ENCODE assay signal across 21 cellular contexts in genomic region chr7:90618880-90619279, GRCh38. TPM values are rescaled to one million over a fixed set of nuclear protein-coding genes. Genes with fewer than 3 reads are reported as not detected.
DNase-seq lines count a peak whose midpoint lies in the region; ATAC-seq, FAIRE-seq and TF ChIP-seq lines count a peak whose summit lies in the region.
"Had no signal": no experiment of that assay in that cellular context is flagged by ENCODE, and none has a peak within 500 bp of the region (broad histone marks: within the 10 kb centered on the region; RNA-seq: fewer than 3 reads in every experiment).

No MANE protein-coding gene starts in this region.

- H3K36me3 ChIP-seq in upper lobe of left lung: no peaks in the 10 kb centered on the region
- H3K36me3 ChIP-seq: heart left ventricle, neutrophil had no signal

- no peaks in the 10 kb centered on the region for H3K27me3 ChIP-seq in upper lobe of left lung
- H3K27me3 ChIP-seq: BLaER1 treated with 17β-estradiol and CSF1 and Interleukin-3, amounts not matched to agents 10 nM and 100 nM; dorsolateral prefrontal cortex; heart left ventricle; neutrophil had no signal

- no peak for ATAC-seq in upper lobe of left lung (ENCODE audit: low FRiP score in 2 of 2)
- ATAC-seq in GM18858 (IDR thresholded peaks at IDR 0.05; ENCODE audit: unreplicated experiment): no peak
- no peak for ATAC-seq in HG02885 (IDR thresholded peaks at IDR 0.05; ENCODE audit: poor library complexity, unreplicated experiment)
- ATAC-seq: heart left ventricle, left colon, Right ventricle myocardium inferior had no signal

- peak overlapping the region; percentile 69 for H3K27ac ChIP-seq in 22Rv1
- no peak overlapping the region for H3K27ac ChIP-seq in upper lobe of left lung
- H3K27ac ChIP-seq: BLaER1 treated with 17β-estradiol and CSF1 and Interleukin-3, amounts not matched to agents 10 nM and 100 nM; dorsolateral prefrontal cortex; heart left ventricle; KMS-11; neutrophil had no signal

- FAIRE-seq in GM12891 (lab: Jason Lieb, UNC) (peak; percentile 31), islet of Langerhans (lab: Jason Lieb, UNC) (peak; percentile 91)

- DNase-seq in GM12891 (ENCODE audit: insufficient read length, low spot score): no peak
- DNase-seq in NCI-H748 (lab: John Stamatoyannopoulos, UW; ENCODE audit: unreplicated experiment): peak; percentile 84
- no peak for DNase-seq in upper lobe of left lung
- DNase-seq in H4 (ENCODE audit: low spot score): no peak
- DNase-seq: activated CD4-positive, alpha-beta memory T cell treated with anti-CD3 and anti-CD28 coated beads, Interleukin-2, amount 10 ng/mL, durations not matched to agents 7 days and 5 days; activated gamma-delta T cell; activated T-cell treated with anti-CD3 and anti-CD28 coated beads for 4 hours; dorsolateral prefrontal cortex; H9; heart left ventricle; left colon; mesenchymal stem cell; NCI-H524 treated with DMSO at 0.1 percent for 48 hours had no signal

- no peak for TF ChIP-seq EP300 in upper lobe of left lung (IDR thresholded peaks at IDR 0.05)

- 46 to 52% methylated on average over 4 of the region's 4 CpGs for WGBS in upper lobe of left lung, 2 donors

- H3K4me3 ChIP-seq in upper lobe of left lung: no peak overlapping the region
- H3K4me3 ChIP-seq: BLaER1 treated with 17β-estradiol and CSF1 and Interleukin-3, amounts not matched to agents 10 nM and 100 nM; dorsolateral prefrontal cortex; heart left ventricle had no signal

- no peak for TF ChIP-seq POLR2A in GM12891 (IDR thresholded peaks at IDR 0.05; ENCODE audit: low read depth, low read length)
- no peak for TF ChIP-seq POLR2A in upper lobe of left lung (IDR thresholded peaks at IDR 0.05)

- H3K9me3 ChIP-seq in upper lobe of left lung: no peaks in the 10 kb centered on the region
- H3K9me3 ChIP-seq: heart left ventricle, neutrophil had no signal

- TF ChIP-seq CTCF in 22Rv1 (IDR thresholded peaks at IDR 0.05) (no peak), upper lobe of left lung (IDR thresholded peaks at IDR 0.05) (no peak)

- H3K4me1 ChIP-seq in upper lobe of left lung: peaks cover 22 to 53% (median 32%) of the 10 kb centered on the region in 4 donors

TF ChIP-seq in GM12891, 5 proteins besides CTCF, POLR2A, EP300 and RAD21:
- TF ChIP-seq PAX5 (IDR thresholded peaks at IDR 0.05; ENCODE audit: insufficient read depth, low read length, severe bottlenecking) (no peak), SPI1 (IDR thresholded peaks at IDR 0.05; ENCODE audit: low read depth, low read length) (no peak), POU2F2 (IDR thresholded peaks at IDR 0.05; ENCODE audit: low read depth, low read length) (no peak), TAF1 (IDR thresholded peaks at IDR 0.05; ENCODE audit: low read depth, low read length) (no peak), POLR2AphosphoS5 (IDR thresholded peaks at IDR 0.05; ENCODE audit: low read depth, low read length) (no peak)

RNA-seq across cellular contexts. Expression of gene CDK14, which starts 22.8 kb away (rescaled TPM):
- polyA plus RNA-seq in GM12891 (2012; ENCODE audit: low read depth, missing spikeins): 4.6 TPM
- 10 to 100 TPM; 21.7 to 53.4 (median 37.1) TPM for total RNA-seq in upper lobe of left lung
- total RNA-seq in H4 (2014; rRNA removed; shearing (Covaris generic)): 9.9 and 14.0 TPM in 2 replicates
- total RNA-seq: activated CD4-positive, alpha-beta memory T cell treated with anti-CD3 and anti-CD28 coated beads, Interleukin-2, amount 10 ng/mL, durations not matched to agents 7 days and 5 days had no signal
